Comparison of ENCODE assay signal across 27 cellular contexts in the genomic region with DNA sequence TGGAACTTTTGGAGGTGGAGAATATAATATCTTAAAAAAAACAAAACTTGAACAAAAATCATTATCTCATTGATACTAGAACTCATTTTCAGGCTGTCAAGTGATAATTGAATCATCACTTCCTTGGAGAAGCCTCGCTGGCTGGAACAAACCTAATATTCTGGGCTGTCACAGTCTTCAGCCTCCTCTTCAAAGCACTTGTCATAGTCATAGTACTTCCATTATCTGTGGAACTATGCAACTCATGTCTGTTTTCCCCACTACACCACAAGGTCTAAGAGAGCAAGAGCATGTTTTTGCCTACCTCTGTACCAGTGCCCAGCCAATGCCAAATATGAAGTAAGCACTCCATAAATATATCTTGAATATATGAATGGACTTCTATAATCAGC.
DNase-seq lines count a peak whose midpoint lies in the region; ATAC-seq, FAIRE-seq and TF ChIP-seq lines count a peak whose summit lies in the region.
"Had no signal": no experiment of that assay in that cellular context is flagged by ENCODE, and none has a peak within 500 bp of the region (broad histone marks: within the 10 kb centered on the region; RNA-seq: fewer than 3 reads in every experiment).

No MANE protein-coding gene starts in this region.

- H3K79me2 ChIP-seq in endothelial cell of umbilical vein (ENCODE audit: control insufficient read depth, insufficient read depth, low read length), result no peaks in the 10 kb centered on the region

- no peak for FAIRE-seq in endothelial cell of umbilical vein (lab: Jason Lieb, UNC)
- FAIRE-seq: A204.1, GM12878, GM12892, GM18507 had no signal

- no peaks in the 10 kb centered on the region for H3K27me3 Mint-ChIP-seq in activated T-cell treated with anti-CD3 and anti-CD28 coated beads, Interleukin-2, amount 50 U/mL, for 72 hours (ENCODE audit: low read depth)
- H3K27me3 Mint-ChIP-seq in WTC11 (ENCODE audit: low read depth), result peaks cover 9% of the 10 kb centered on the region

- intact Hi-C loops in left ventricle myocardium superior (cut with micrococcal nuclease) (no loop called here), Right ventricle myocardium superior (cut with DNase I) (no loop called here), endothelial cell of umbilical vein (cut with micrococcal nuclease) (loop anchor here (2.0 kb wide), 2 partner anchors 19 to 23 kb away; no protein-coding TSS in a partner anchor)

- TF ChIP-seq CTCF in endothelial cell of umbilical vein (IDR thresholded peaks at IDR 0.05; ENCODE audit: extremely low read depth in 1 of 2, insufficient read depth in 1 of 2, low read depth in 1 of 2, low read length in 2 of 2), result no peak
- no peak for TF ChIP-seq CTCF in WTC11 (IDR thresholded peaks at IDR 0.05)

- H3K36me3 Mint-ChIP-seq in activated T-cell treated with anti-CD3 and anti-CD28 coated beads, Interleukin-2, amount 50 U/mL, for 72 hours (ENCODE audit: insufficient read depth in 2 of 2), result no peaks in the 10 kb centered on the region
- H3K36me3 Mint-ChIP-seq in WTC11, result no peaks in the 10 kb centered on the region
- H3K36me3 Mint-ChIP-seq: CD14-positive monocyte; CD4-positive, alpha-beta memory T cell; CD4-positive, CD25-positive, alpha-beta regulatory T cell had no signal

- H3K9me3 ChIP-seq in endothelial cell of umbilical vein (replicated peaks; ENCODE audit: control insufficient read depth, insufficient read depth, low read length), result no peaks in the 10 kb centered on the region
- H3K9me3 ChIP-seq: BE2C, BLaER1 had no signal

- peaks cover 47% of the 10 kb centered on the region for H3K4me1 Mint-ChIP-seq in activated T-cell treated with anti-CD3 and anti-CD28 coated beads, Interleukin-2, amount 50 U/mL, for 72 hours (ENCODE audit: low read depth)
- H3K4me1 Mint-ChIP-seq in WTC11, result no peaks in the 10 kb centered on the region

- no peak overlapping the region for H3K4me2 ChIP-seq in endothelial cell of umbilical vein (ENCODE audit: insufficient read depth, low read length)
- H3K4me2 ChIP-seq: BLaER1 had no signal

- H3K36me3 ChIP-seq in endothelial cell of umbilical vein (ENCODE audit: control insufficient read depth in 2 of 2, extremely low read depth in 1 of 2, insufficient read depth in 2 of 2, low read length in 2 of 2), result no peaks in the 10 kb centered on the region
- H3K36me3 ChIP-seq: BE2C, BLaER1 had no signal

- no peak for TF ChIP-seq POLR2A in endothelial cell of umbilical vein (IDR thresholded peaks at IDR 0.05; ENCODE audit: low read depth, low read length)

- H3K9me1 ChIP-seq in endothelial cell of umbilical vein (replicated peaks; ENCODE audit: control insufficient read depth, extremely low read depth, insufficient read depth, low read length), result no peaks in the 10 kb centered on the region

- no peaks in the 10 kb centered on the region for H4K20me1 ChIP-seq in endothelial cell of umbilical vein (replicated peaks; ENCODE audit: control insufficient read depth, extremely low read depth, insufficient read depth, low read length)
- H4K20me1 ChIP-seq: BLaER1 had no signal

- H3K27me3 ChIP-seq in endothelial cell of umbilical vein (ENCODE audit: control insufficient read depth in 2 of 2, insufficient read depth in 2 of 2, low read length in 2 of 2), result no peaks in the 10 kb centered on the region
- H3K27me3 ChIP-seq: BE2C, BLaER1 had no signal

- POLR2A ChIA-PET in endothelial cell of umbilical vein (lab: Charles Lee) (no interaction called here), WTC11 (lab: Charles Lee) (no interaction called here)

- H3K4me3 ChIP-seq in endothelial cell of umbilical vein (replicated peaks in 1 of 3; ENCODE audit: insufficient read depth in 1 of 3, low read depth in 1 of 3, low read length in 3 of 3), result no peak overlapping the region
- H3K4me3 ChIP-seq: BLaER1, GM12878 had no signal

- peak overlapping the region; percentile 77 for H3K27ac ChIP-seq in endothelial cell of umbilical vein (ENCODE audit: insufficient read depth, low read depth, low read length)
- H3K27ac ChIP-seq: BLaER1 had no signal

- ATAC-seq in activated T-cell treated with anti-CD3 and anti-CD28 coated beads, Interleukin-2, amount 50 U/mL, for 72 hours (replicated peaks in 1 of 2), result peak; percentile 9 to 36
- ATAC-seq in left ventricle myocardium superior (peak; percentile 35), Right ventricle myocardium superior (ENCODE audit: poor library complexity) (no peak), WTC11 (no peak)
- ATAC-seq: GM12878 had no signal

- no peak overlapping the region for H3K27ac Mint-ChIP-seq in activated T-cell treated with anti-CD3 and anti-CD28 coated beads, Interleukin-2, amount 50 U/mL, for 72 hours
- H3K27ac Mint-ChIP-seq in WTC11, result no peak overlapping the region
- H3K27ac Mint-ChIP-seq: CD14-positive monocyte; CD4-positive, alpha-beta memory T cell had no signal

- H3K9me3 Mint-ChIP-seq in activated T-cell treated with anti-CD3 and anti-CD28 coated beads, Interleukin-2, amount 50 U/mL, for 72 hours, result no peaks in the 10 kb centered on the region
- peaks cover 23% of the 10 kb centered on the region for H3K9me3 Mint-ChIP-seq in WTC11

- DNase-seq in activated T-cell treated with anti-CD3 and anti-CD28 coated beads, Interleukin-2, amount 50 U/mL, for 72 hours, result no peak
- DNase-seq in activated T-cell treated with anti-CD3 and anti-CD28 coated beads, Interleukin-2, amount 50 U/mL, for 48 hours, result no peak
- no peak for DNase-seq in left ventricle myocardium superior
- no peak for DNase-seq in Right ventricle myocardium superior
- DNase-seq in endothelial cell of umbilical vein (ENCODE audit: low read depth, low spot score), result no peak
- no peak for DNase-seq in LoVo (ENCODE audit: low spot score)
- DNase-seq in WTC11 (ENCODE audit: low spot score), result no peak
- DNase-seq: 8988T; ACHN; BE2C; C1 segment of cervical spinal cord; CD4-positive, alpha-beta memory T cell; CD4-positive, CD25-positive, alpha-beta regulatory T cell; CD8-positive, alpha-beta memory T cell; COR-L47; DMS 273 treated with DMSO at 0.1 percent for 48 hours; DMS153; DMS53; DND-41; EL; GDM1 had no signal

- H3K4me3 Mint-ChIP-seq in activated T-cell treated with anti-CD3 and anti-CD28 coated beads, Interleukin-2, amount 50 U/mL, for 72 hours, result no peak overlapping the region
- no peak overlapping the region for H3K4me3 Mint-ChIP-seq in WTC11
- H3K4me3 Mint-ChIP-seq: CD14-positive monocyte; CD4-positive, alpha-beta memory T cell; CD4-positive, CD25-positive, alpha-beta regulatory T cell; CD8-positive, alpha-beta memory T cell had no signal

- CTCF ChIA-PET in endothelial cell of umbilical vein (lab: Charles Lee), result no interaction called here
- CTCF ChIA-PET in WTC11 (lab: Charles Lee), result no interaction called here

- no peak overlapping the region for H3K9ac ChIP-seq in endothelial cell of umbilical vein (replicated peaks; ENCODE audit: extremely low read depth, insufficient read depth, low read length)
- H3K9ac ChIP-seq: BLaER1 had no signal

- H2AFZ ChIP-seq in endothelial cell of umbilical vein (ENCODE audit: low read depth, low read length), result no peak overlapping the region

- dilution Hi-C loops in endothelial cell of umbilical vein (cut with MboI; ENCODE audit: extremely low pct_ligation_motif_present, low sequenced_read_pairs), result loop anchor here (25.0 kb wide), 1 partner anchor 188 kb away; no protein-coding TSS in a partner anchor

- peaks cover 17% of the 10 kb centered on the region for H3K4me1 ChIP-seq in endothelial cell of umbilical vein (ENCODE audit: control insufficient read depth, extremely low read depth, insufficient read depth, low read length)
- H3K4me1 ChIP-seq: BLaER1 had no signal

- BruUV-seq in endothelial cell of umbilical vein (replicated peaks; lab: Mats Ljungman, UMichigan), result no TSS peak

TF ChIP-seq in endothelial cell of umbilical vein, 7 proteins besides CTCF, POLR2A, EP300 and RAD21:
- TF ChIP-seq EZH2 (IDR thresholded peaks at IDR 0.05; ENCODE audit: borderline replicate concordance, low read depth, low read length, severe bottlenecking) (no peak), JUN (IDR thresholded peaks at IDR 0.05; ENCODE audit: borderline replicate concordance, insufficient read depth, insufficient read length, low read depth) (no peak), FOS (IDR thresholded peaks at IDR 0.05; ENCODE audit: borderline replicate concordance, insufficient read depth, low read length) (no peak), POLR2AphosphoS5 (IDR thresholded peaks at IDR 0.05; ENCODE audit: insufficient read depth, low read depth, low read length) (no peak), GATA2 (IDR thresholded peaks at IDR 0.05; ENCODE audit: insufficient read depth, insufficient read length, low read depth, low read length) (no peak), MYC (IDR thresholded peaks at IDR 0.05; ENCODE audit: low read depth, low read length) (no peak)
- TF ChIP-seq, protein P1, sequence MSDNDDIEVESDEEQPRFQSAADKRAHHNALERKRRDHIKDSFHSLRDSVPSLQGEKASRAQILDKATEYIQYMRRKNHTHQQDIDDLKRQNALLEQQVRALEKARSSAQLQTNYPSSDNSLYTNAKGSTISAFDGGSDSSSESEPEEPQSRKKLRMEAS (IDR thresholded peaks at IDR 0.05; ENCODE audit: insufficient read depth, insufficient read length), result no peak

TF ChIP-seq in WTC11, 78 proteins besides CTCF, POLR2A, EP300 and RAD21:
- TF ChIP-seq ATF3 (CRISPR knock-in tag; conservative IDR thresholded peaks at IDR 0.05), result no peak

Comparison
In these comparisons a context has a peak if more than half of its experiments do, and no peak if none do; other contexts are left out.
1. ATAC-seq: peak in activated T-cell treated with anti-CD3 and anti-CD28 coated beads, Interleukin-2, amount 50 U/mL, for 72 hours (2 of 2) and left ventricle myocardium superior (single experiment); none in Right ventricle myocardium superior (single experiment) and WTC11 (single experiment).